ENCODE assay signal across 1 cellular context in genomic region chr11:64206457-64207246, GRCh38.
TF ChIP-seq lines count a peak whose summit lies in the region.

TSS of gene FERMT3 (plus strand) at chr11:64206721. CDS start at chr11:64207365, 644 bp downstream.

TF ChIP-seq in K562, 482 proteins besides CTCF, POLR2A, EP300 and RAD21 (continued from another document and continues in another):
- TF ChIP-seq E2F4 (CRISPR knock-in tag; IDR thresholded peaks at IDR 0.05; ENCODE audit: low read depth) = no peak
- no peak; the same call in none of the 2 replicates for TF ChIP-seq ZNF175 (CRISPR knock-in tag; IDR thresholded peaks at IDR 0.05; ENCODE audit: low read depth)
- TF ChIP-seq PHF8 (IDR thresholded peaks at IDR 0.05; ENCODE audit: borderline replicate concordance, low read length) = no peak
- TF ChIP-seq PHTF2 (CRISPR knock-in tag; IDR thresholded peaks at IDR 0.05) = no peak
- TF ChIP-seq CHCHD3 (CRISPR knock-in tag; IDR thresholded peaks at IDR 0.05) = no peak
- TF ChIP-seq CEBPB (tag; IDR thresholded peaks at IDR 0.05) = no peak
- no peak for TF ChIP-seq BRCA1 (IDR thresholded peaks at IDR 0.05)
- TF ChIP-seq BRCA1 (CRISPR knock-in tag; IDR thresholded peaks at IDR 0.05) = 0 out of 2 replicates have a peak, but pooled peaks have one; percentile 3
- no peak for TF ChIP-seq RUNX1 (IDR thresholded peaks at IDR 0.05; ENCODE audit: low read depth)
- no peak for TF ChIP-seq PBX2 (CRISPR knock-in tag; IDR thresholded peaks at IDR 0.05; ENCODE audit: low read depth)
- no peak for TF ChIP-seq PBX2 (tag; conservative IDR thresholded peaks at IDR 0.05; ENCODE audit: low read depth)
- TF ChIP-seq STAG1 (CRISPR knock-in tag; IDR thresholded peaks at IDR 0.05; ENCODE audit: borderline replicate concordance) = no peak
- peak; percentile 44 for TF ChIP-seq KDM5B (IDR thresholded peaks at IDR 0.05; ENCODE audit: insufficient replicate concordance, low read depth, low read length)
- no peak for TF ChIP-seq NFE2 (IDR thresholded peaks at IDR 0.05; ENCODE audit: low read depth)
- TF ChIP-seq NCOA4 (IDR thresholded peaks at IDR 0.05; ENCODE audit: partially characterized antibody) = no peak
- no peak for TF ChIP-seq ZNF57 (CRISPR knock-in tag; IDR thresholded peaks at IDR 0.05)
- TF ChIP-seq E4F1 (CRISPR knock-in tag; IDR thresholded peaks at IDR 0.05; ENCODE audit: borderline replicate concordance) = no peak
- TF ChIP-seq ASH1L (IDR thresholded peaks at IDR 0.05; ENCODE audit: borderline replicate concordance, low read depth, partially characterized antibody) = no peak
- TF ChIP-seq PHB2 (IDR thresholded peaks at IDR 0.05; ENCODE audit: low read depth) = no peak
- TF ChIP-seq, protein P1, sequence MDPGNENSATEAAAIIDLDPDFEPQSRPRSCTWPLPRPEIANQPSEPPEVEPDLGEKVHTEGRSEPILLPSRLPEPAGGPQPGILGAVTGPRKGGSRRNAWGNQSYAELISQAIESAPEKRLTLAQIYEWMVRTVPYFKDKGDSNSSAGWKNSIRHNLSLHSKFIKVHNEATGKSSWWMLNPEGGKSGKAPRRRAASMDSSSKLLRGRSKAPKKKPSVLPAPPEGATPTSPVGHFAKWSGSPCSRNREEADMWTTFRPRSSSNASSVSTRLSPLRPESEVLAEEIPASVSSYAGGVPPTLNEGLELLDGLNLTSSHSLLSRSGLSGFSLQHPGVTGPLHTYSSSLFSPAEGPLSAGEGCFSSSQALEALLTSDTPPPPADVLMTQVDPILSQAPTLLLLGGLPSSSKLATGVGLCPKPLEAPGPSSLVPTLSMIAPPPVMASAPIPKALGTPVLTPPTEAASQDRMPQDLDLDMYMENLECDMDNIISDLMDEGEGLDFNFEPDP (CRISPR knock-in tag; IDR thresholded peaks at IDR 0.05) = no peak
- no peak; the same call in 1 of the 2 replicates for TF ChIP-seq TOE1 (IDR thresholded peaks at IDR 0.05; ENCODE audit: borderline replicate concordance)
- peak; percentile 72; the same call in 1 of the 2 replicates for TF ChIP-seq TOE1 (CRISPR knock-in tag; IDR thresholded peaks at IDR 0.05; ENCODE audit: borderline replicate concordance, low read depth)
- peak; percentile 50; the same call in 1 of the 2 replicates for TF ChIP-seq POLR2AphosphoS5 (IDR thresholded peaks at IDR 0.05; ENCODE audit: control insufficient read depth, insufficient read depth, low read depth, low read length)
- TF ChIP-seq NFXL1 (CRISPR knock-in tag; IDR thresholded peaks at IDR 0.05) = no peak
- no peak for TF ChIP-seq PML (IDR thresholded peaks at IDR 0.05; ENCODE audit: low read length)
- TF ChIP-seq, protein P2, sequence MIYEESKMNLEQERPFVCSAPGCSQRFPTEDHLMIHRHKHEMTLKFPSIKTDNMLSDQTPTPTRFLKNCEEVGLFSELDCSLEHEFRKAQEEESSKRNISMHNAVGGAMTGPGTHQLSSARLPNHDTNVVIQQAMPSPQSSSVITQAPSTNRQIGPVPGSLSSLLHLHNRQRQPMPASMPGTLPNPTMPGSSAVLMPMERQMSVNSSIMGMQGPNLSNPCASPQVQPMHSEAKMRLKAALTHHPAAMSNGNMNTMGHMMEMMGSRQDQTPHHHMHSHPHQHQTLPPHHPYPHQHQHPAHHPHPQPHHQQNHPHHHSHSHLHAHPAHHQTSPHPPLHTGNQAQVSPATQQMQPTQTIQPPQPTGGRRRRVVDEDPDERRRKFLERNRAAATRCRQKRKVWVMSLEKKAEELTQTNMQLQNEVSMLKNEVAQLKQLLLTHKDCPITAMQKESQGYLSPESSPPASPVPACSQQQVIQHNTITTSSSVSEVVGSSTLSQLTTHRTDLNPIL (CRISPR knock-in tag; IDR thresholded peaks at IDR 0.05) = no peak
- TF ChIP-seq JUND (IDR thresholded peaks at IDR 0.05; ENCODE audit: borderline replicate concordance, low read depth, low read length) = peak; percentile 6; the same call in 1 of the 2 replicates
- no peak for TF ChIP-seq JUND (tag; IDR thresholded peaks at IDR 0.05; ENCODE audit: borderline replicate concordance, low read depth, low read length)
- no peak for TF ChIP-seq SNIP1 (IDR thresholded peaks at IDR 0.05; ENCODE audit: low read depth)
- no peak for TF ChIP-seq CEBPZ (IDR thresholded peaks at IDR 0.05; ENCODE audit: borderline replicate concordance, low read depth, low read length)
- TF ChIP-seq ZNF609 (CRISPR knock-in tag; IDR thresholded peaks at IDR 0.05; ENCODE audit: borderline replicate concordance) = no peak
- TF ChIP-seq, protein P3, sequence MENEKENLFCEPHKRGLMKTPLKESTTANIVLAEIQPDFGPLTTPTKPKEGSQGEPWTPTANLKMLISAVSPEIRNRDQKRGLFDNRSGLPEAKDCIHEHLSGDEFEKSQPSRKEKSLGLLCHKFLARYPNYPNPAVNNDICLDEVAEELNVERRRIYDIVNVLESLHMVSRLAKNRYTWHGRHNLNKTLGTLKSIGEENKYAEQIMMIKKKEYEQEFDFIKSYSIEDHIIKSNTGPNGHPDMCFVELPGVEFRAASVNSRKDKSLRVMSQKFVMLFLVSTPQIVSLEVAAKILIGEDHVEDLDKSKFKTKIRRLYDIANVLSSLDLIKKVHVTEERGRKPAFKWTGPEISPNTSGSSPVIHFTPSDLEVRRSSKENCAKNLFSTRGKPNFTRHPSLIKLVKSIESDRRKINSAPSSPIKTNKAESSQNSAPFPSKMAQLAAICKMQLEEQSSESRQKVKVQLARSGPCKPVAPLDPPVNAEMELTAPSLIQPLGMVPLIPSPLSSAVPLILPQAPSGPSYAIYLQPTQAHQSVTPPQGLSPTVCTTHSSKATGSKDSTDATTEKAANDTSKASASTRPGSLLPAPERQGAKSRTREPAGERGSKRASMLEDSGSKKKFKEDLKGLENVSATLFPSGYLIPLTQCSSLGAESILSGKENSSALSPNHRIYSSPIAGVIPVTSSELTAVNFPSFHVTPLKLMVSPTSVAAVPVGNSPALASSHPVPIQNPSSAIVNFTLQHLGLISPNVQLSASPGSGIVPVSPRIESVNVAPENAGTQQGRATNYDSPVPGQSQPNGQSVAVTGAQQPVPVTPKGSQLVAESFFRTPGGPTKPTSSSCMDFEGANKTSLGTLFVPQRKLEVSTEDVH (IDR thresholded peaks at IDR 0.05; ENCODE audit: low read depth, partially characterized antibody) = no peak
- TF ChIP-seq KLF10 (CRISPR knock-in tag; IDR thresholded peaks at IDR 0.05) = no peak
- peak; percentile 61 for TF ChIP-seq ZNF143 (CRISPR knock-in tag; IDR thresholded peaks at IDR 0.05)
